ENCODE assay signal across 18 cellular contexts in the genomic region with DNA sequence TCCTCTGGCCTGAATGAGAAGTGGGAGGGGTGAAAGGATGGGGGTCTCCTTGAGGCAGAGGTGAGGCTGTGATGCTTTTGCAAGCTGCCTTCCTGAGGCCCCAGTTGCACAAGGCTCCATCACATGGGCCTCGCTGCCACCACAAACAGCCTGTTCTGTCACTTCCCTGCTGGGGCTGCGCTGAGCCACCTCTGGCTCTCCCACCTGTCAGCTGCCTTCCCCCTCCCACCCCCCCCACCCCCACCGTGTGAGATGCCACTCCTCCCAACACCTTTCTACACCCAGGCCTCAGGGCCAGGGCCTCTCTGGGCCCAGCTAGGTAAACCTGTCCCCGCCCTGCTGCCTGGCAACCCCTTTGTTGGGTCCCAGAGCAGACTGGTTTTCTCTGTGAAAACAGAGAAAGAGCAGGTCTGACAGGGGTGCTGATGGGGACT. TPM values are rescaled to one million over a fixed set of nuclear protein-coding genes. Genes with fewer than 3 reads are reported as not detected.
A peak's percentile ranks its signal among the peaks of the same experiment; 100 is the strongest.
DNase-seq lines count a peak whose midpoint lies in the region; ATAC-seq and TF ChIP-seq lines count a peak whose summit lies in the region.
"Had no signal": no experiment of that assay in that cellular context is flagged by ENCODE, and none has a peak within 500 bp of the region (broad histone marks: within the 10 kb centered on the region; RNA-seq: fewer than 3 reads in every experiment).

No MANE protein-coding gene starts in this region.

- no peak for TF ChIP-seq EP300 in sigmoid colon (IDR thresholded peaks at IDR 0.05)

- WGBS in sigmoid colon, 2 donors, result 55 to 59% methylated on average over 4 of the region's 4 CpGs

- no peak for TF ChIP-seq POLR2A in sigmoid colon (IDR thresholded peaks at IDR 0.05)

- H3K27ac ChIP-seq in WERI-Rb-1 (no peak overlapping the region), sigmoid colon (no peak overlapping the region), foreskin keratinocyte (no peak overlapping the region)
- H3K27ac ChIP-seq: A549, gastrocnemius medialis, left ventricle myocardium inferior, parathyroid adenoma had no signal

- intact Hi-C loops in sigmoid colon (cut with DNase I), result no loop called here

- H3K27me3 ChIP-seq in WERI-Rb-1 (ENCODE audit: insufficient read depth, low read depth, severe bottlenecking) (no peaks in the 10 kb centered on the region), sigmoid colon (no peaks in the 10 kb centered on the region), foreskin keratinocyte (no peaks in the 10 kb centered on the region)

- DNase-seq in NK-92 treated with Interleukin-12 subunit alpha and Interleukin-12 subunit beta, amount 100 ng/mL, for 24 hours (lab: John Stamatoyannopoulos, UW), result peak; percentile 22
- DNase-seq in NK-92 (lab: John Stamatoyannopoulos, UW; ENCODE audit: unreplicated experiment) (no peak), DMS153 treated with DMSO at 0.1 percent for 48 hours (lab: John Stamatoyannopoulos, UW; ENCODE audit: unreplicated experiment) (peak; percentile 14), WERI-Rb-1 (peak; percentile 6), sigmoid colon (peak; percentile 40), AML-193 (lab: John Stamatoyannopoulos, UW) (no peak), foreskin keratinocyte (no peak), NCI-H1092 (lab: John Stamatoyannopoulos, UW) (no peak)
- DNase-seq: cerebellar nuclear complex, gastrocnemius medialis, KBM-7, left ventricle myocardium inferior, OCI-M1, trophoblast cell had no signal

- no peak for ATAC-seq in foreskin keratinocyte
- ATAC-seq: A549, gastrocnemius medialis, SK-N-SH treated with all-trans-retinoic acid at 6 μM for 48 hours had no signal

- TF ChIP-seq CTCF in WERI-Rb-1 (IDR thresholded peaks at IDR 0.05; ENCODE audit: low read depth, low read length), result no peak
- no peak for TF ChIP-seq CTCF in sigmoid colon (IDR thresholded peaks at IDR 0.05)
- no peak for TF ChIP-seq CTCF in foreskin keratinocyte (conservative IDR thresholded peaks at IDR 0.05)

- H3K36me3 ChIP-seq in WERI-Rb-1, result no peaks in the 10 kb centered on the region
- H3K36me3 ChIP-seq in sigmoid colon, result no peaks in the 10 kb centered on the region
- H3K36me3 ChIP-seq: gastrocnemius medialis, left ventricle myocardium inferior had no signal

- H3K9me3 ChIP-seq in WERI-Rb-1 (ENCODE audit: severe bottlenecking) (peaks cover 2% of the 10 kb centered on the region), sigmoid colon (no peaks in the 10 kb centered on the region)
- H3K9me3 ChIP-seq: A549, gastrocnemius medialis had no signal

- H3K4me1 ChIP-seq in sigmoid colon (peaks cover 0 to 20% (median 18%) of the 10 kb centered on the region in 4 donors), foreskin keratinocyte (no peaks in the 10 kb centered on the region)

- H3K4me3 ChIP-seq in WERI-Rb-1 (ENCODE audit: low read depth, low read length), result no peak overlapping the region
- no peak overlapping the region for H3K4me3 ChIP-seq in sigmoid colon
- H3K4me3 ChIP-seq: A549, gastrocnemius medialis, left ventricle myocardium inferior, skin epidermis had no signal

RNA-seq across cellular contexts. Expression of a gene that starts 4.5 kb away (rescaled TPM):
- 100 to 1,000 TPM in 2 of 4 donors, 10 to 100 TPM in 2; 38.2 to 133 (median 90.1) TPM for total RNA-seq in sigmoid colon
- 10 to 100 TPM in 2 of 3 donors, 1 to 10 TPM in 1; 2.1 to 16.5 (median 11.4) TPM for polyA plus RNA-seq in sigmoid colon
- total RNA-seq in foreskin keratinocyte, result 95.2 and 115 TPM in 2 replicates
- polyA plus RNA-seq in foreskin keratinocyte, result 162 and 190 TPM in 2 replicates

RNA-seq across cellular contexts. Expression of a gene that starts 25.4 kb away (rescaled TPM):
- 10 to 100 TPM; 23.9 to 35.2 (median 28.9) TPM for total RNA-seq in sigmoid colon
- 10 to 100 TPM in 2 of 3 donors, 1 to 10 TPM in 1; 4.2 to 24.8 (median 12.5) TPM for polyA plus RNA-seq in sigmoid colon
- total RNA-seq in foreskin keratinocyte, result 49.9 and 74.4 TPM in 2 replicates
- polyA plus RNA-seq in foreskin keratinocyte, result 36.1 and 51.0 TPM in 2 replicates

RNA-seq across cellular contexts. Expression of a gene that starts 41.2 kb away (rescaled TPM):
- total RNA-seq in sigmoid colon (1 to 10 TPM in 2 of 4 donors, under 1 TPM in 2; 0.49 to 3.4 (median 0.95) TPM), foreskin keratinocyte (1.4 and 1.7 TPM in 2 replicates)
- polyA plus RNA-seq in sigmoid colon (1 to 10 TPM in 1 of 3 donors, under 1 TPM in 2; 0.58 to 1.2 (median 0.69) TPM), foreskin keratinocyte (0.87 and 1.4 TPM in 2 replicates)

Comparison
In these comparisons a context has a peak if more than half of its experiments do, and no peak if none do; other contexts are left out.
1. DNase-seq: peak in NK-92 treated with Interleukin-12 subunit alpha and Interleukin-12 subunit beta, amount 100 ng/mL, for 24 hours (single experiment), DMS153 treated with DMSO at 0.1 percent for 48 hours (single experiment), WERI-Rb-1 (single experiment) and sigmoid colon (single experiment); none in NK-92 (single experiment), AML-193 (0 of 2), foreskin keratinocyte (0 of 2) and NCI-H1092 (single experiment).